22 cellular contexts compared by ENCODE assay signal in genomic region chr2:152600698-152601097, GRCh38.
A peak's percentile ranks its signal among the peaks of the same experiment; 100 is the strongest.
DNase-seq lines count a peak whose midpoint lies in the region; ATAC-seq, FAIRE-seq and TF ChIP-seq lines count a peak whose summit lies in the region.
"Had no signal": no experiment of that assay in that cellular context is flagged by ENCODE, and none has a peak within 500 bp of the region (broad histone marks: within the 10 kb centered on the region; RNA-seq: fewer than 3 reads in every experiment).

No MANE protein-coding gene starts in this region.

- peak overlapping the region; percentile 1 for H3K27ac Mint-ChIP-seq in type B pancreatic cell
- H3K27ac Mint-ChIP-seq in activated T-helper 1 cell treated with anti-CD3 and anti-CD28 coated beads, Interleukin-12 subunit alpha, Interleukin-12 subunit beta, Interleukin-2, Interleukin-4 antibody, amounts not matched to agents 30 ng/mL and 10 ng/mL and 1 ng/mL, durations not matched to agents 14 hours and 24 hours and 36 hours, result no peak overlapping the region
- H3K27ac Mint-ChIP-seq: activated CD8-positive, alpha-beta T cell treated with anti-CD3 and anti-CD28 coated beads for 36 hours; activated naive CD4-positive, alpha-beta T cell treated with anti-CD3 and anti-CD28 coated beads, Interleukin-2, amount 50 U/mL, for 24 hours; activated T-cell treated with anti-CD3 and anti-CD28 coated beads, Interleukin-2, amount 50 U/mL, for 24 hours; stimulated activated memory B cell treated with anti-CD40 and anti-IgM and Interleukin-4, amounts not matched to agents 10 μg/mL and 1 μg/mL and 100 μg/mL, for 72 hours; WTC11 had no signal

- POLR2A ChIA-PET in K562 (lab: Yijun Ruan, JAX), result interaction anchor here (0.7 kb wide), 1 partner anchor 1494 kb away, joined by 3 read pairs; no protein-coding TSS in a partner anchor

- no peak for TF ChIP-seq POLR2A in K562 (conservative IDR thresholded peaks at IDR 0.05)

- H3K9me3 ChIP-seq in K562 (replicated peaks; ENCODE audit: control insufficient read depth, insufficient read depth, low read depth, low read length), result no peaks in the 10 kb centered on the region
- H3K9me3 ChIP-seq: breast epithelium, heart left ventricle, thyroid gland had no signal

- TF ChIP-seq CTCF in K562 (IDR thresholded peaks at IDR 0.05 in 2 of 3, conservative IDR thresholded peaks at IDR 0.05 in 1 of 3; ENCODE audit: insufficient read depth in 2 of 3, low read depth in 1 of 3, low read length in 3 of 3) (no peak), fibroblast of villous mesenchyme (IDR thresholded peaks at IDR 0.05; ENCODE audit: insufficient read depth, low read depth, low read length) (no peak), type B pancreatic cell (conservative IDR thresholded peaks at IDR 0.05) (no peak)

- no peak overlapping the region for H3K9ac ChIP-seq in K562 (ENCODE audit: insufficient read depth in 1 of 2, low read depth in 2 of 2, low read length in 2 of 2)

- 0% methylated on average over 2 of the region's 2 CpGs for WGBS in K562 (ENCODE audit: insufficient coverage, low coverage, missing lambda C conversion rate)

- TF ChIP-seq EP300 in K562 (IDR thresholded peaks at IDR 0.05; ENCODE audit: low read length), result no peak

- no peaks in the 10 kb centered on the region for H3K4me1 ChIP-seq in K562 (replicated peaks in 1 of 2; ENCODE audit: control insufficient read depth in 2 of 2, insufficient read depth in 2 of 2, low read length in 2 of 2)
- H3K4me1 ChIP-seq: breast epithelium, thyroid gland had no signal

- intact Hi-C loops in K562 (cut with micrococcal nuclease), result no loop called here
- intact Hi-C loops in activated T-helper 1 cell treated with anti-CD3 and anti-CD28 coated beads, Interleukin-12 subunit alpha, Interleukin-12 subunit beta, Interleukin-2, Interleukin-4 antibody, amounts not matched to agents 30 ng/mL and 10 ng/mL and 1 ng/mL, durations not matched to agents 14 hours and 24 hours and 36 hours (cut with micrococcal nuclease), result no loop called here

- FAIRE-seq in K562 (lab: Jason Lieb, UNC), result no peak

- DNase-seq in LHCN-M2 (ENCODE audit: low read depth) (peak; percentile 68), K562 (ENCODE audit: extremely low read depth in 1 of 4, low spot score in 3 of 4) (no peak), fibroblast of villous mesenchyme (ENCODE audit: low read depth) (peak; percentile 81), type B pancreatic cell (ENCODE audit: extremely low spot score, unreplicated experiment) (no peak), amygdala (lab: John Stamatoyannopoulos, UW) (no peak)
- DNase-seq in NK-92 treated with Interleukin-12 subunit alpha and Interleukin-12 subunit beta, amount 100 ng/mL, for 24 hours (lab: John Stamatoyannopoulos, UW), result no peak
- DNase-seq in activated T-helper 1 cell treated with anti-CD3 and anti-CD28 coated beads, Interleukin-12 subunit alpha, Interleukin-12 subunit beta, Interleukin-2, Interleukin-4 antibody, amounts not matched to agents 30 ng/mL and 10 ng/mL and 1 ng/mL, durations not matched to agents 14 hours and 24 hours and 36 hours (ENCODE audit: low spot score), result no peak
- DNase-seq: activated CD8-positive, alpha-beta T cell treated with anti-CD3 and anti-CD28 coated beads for 36 hours; activated T-cell treated with anti-CD3 and anti-CD28 coated beads, Interleukin-2, amount 50 U/mL, for 24 hours; COR-L47; heart left ventricle; Karpas-422; NCI-H1105; NCI-H2107; NCI-H524 treated with DMSO at 0.1 percent for 48 hours; T-helper 17 cell; thyroid gland had no signal

- peaks cover 20% of the 10 kb centered on the region for H3K36me3 Mint-ChIP-seq in type B pancreatic cell
- no peaks in the 10 kb centered on the region for H3K36me3 Mint-ChIP-seq in activated T-helper 1 cell treated with anti-CD3 and anti-CD28 coated beads, Interleukin-12 subunit alpha, Interleukin-12 subunit beta, Interleukin-2, Interleukin-4 antibody, amounts not matched to agents 30 ng/mL and 10 ng/mL and 1 ng/mL, durations not matched to agents 14 hours and 24 hours and 36 hours (ENCODE audit: low read depth)
- H3K36me3 Mint-ChIP-seq: activated naive CD4-positive, alpha-beta T cell treated with anti-CD3 and anti-CD28 coated beads, Interleukin-2, amount 50 U/mL, for 24 hours; stimulated activated memory B cell treated with anti-CD40 and anti-IgM and Interleukin-4, amounts not matched to agents 10 μg/mL and 1 μg/mL and 100 μg/mL, for 72 hours; WTC11 had no signal

- peaks cover 28% of the 10 kb centered on the region for H3K4me1 Mint-ChIP-seq in type B pancreatic cell (ENCODE audit: unreplicated experiment)
- H3K4me1 Mint-ChIP-seq in activated T-helper 1 cell treated with anti-CD3 and anti-CD28 coated beads, Interleukin-12 subunit alpha, Interleukin-12 subunit beta, Interleukin-2, Interleukin-4 antibody, amounts not matched to agents 30 ng/mL and 10 ng/mL and 1 ng/mL, durations not matched to agents 14 hours and 24 hours and 36 hours (ENCODE audit: low read depth), result no peaks in the 10 kb centered on the region
- H3K4me1 Mint-ChIP-seq: activated naive CD4-positive, alpha-beta T cell treated with anti-CD3 and anti-CD28 coated beads, Interleukin-2, amount 50 U/mL, for 24 hours had no signal

- no peak overlapping the region for H3K27ac ChIP-seq in K562 (ENCODE audit: extremely low read depth, low read depth, low read length)
- H3K27ac ChIP-seq: breast epithelium, heart left ventricle, thyroid gland had no signal

- CTCF ChIA-PET in K562 (lab: Yijun Ruan, JAX; ENCODE audit: low intra/inter-chr PET ratio), result no interaction called here

- no peak for TF ChIP-seq RAD21 in K562 (CRISPR knock-in tag; conservative IDR thresholded peaks at IDR 0.05 in 1 of 2, IDR thresholded peaks at IDR 0.05 in 1 of 2)

- in situ Hi-C loops in K562 (cut with MboI), result no loop called here

- H3K79me2 ChIP-seq in K562 (ENCODE audit: control insufficient read depth, insufficient read depth, low read length), result no peaks in the 10 kb centered on the region

- H3K36me3 ChIP-seq in K562 (ENCODE audit: control insufficient read depth, insufficient read depth, low read length), result no peaks in the 10 kb centered on the region
- H3K36me3 ChIP-seq: breast epithelium, heart left ventricle, thyroid gland had no signal

- no peaks in the 10 kb centered on the region for H3K27me3 Mint-ChIP-seq in type B pancreatic cell
- no peaks in the 10 kb centered on the region for H3K27me3 Mint-ChIP-seq in activated T-helper 1 cell treated with anti-CD3 and anti-CD28 coated beads, Interleukin-12 subunit alpha, Interleukin-12 subunit beta, Interleukin-2, Interleukin-4 antibody, amounts not matched to agents 30 ng/mL and 10 ng/mL and 1 ng/mL, durations not matched to agents 14 hours and 24 hours and 36 hours (ENCODE audit: insufficient read depth)
- H3K27me3 Mint-ChIP-seq: activated CD8-positive, alpha-beta T cell treated with anti-CD3 and anti-CD28 coated beads for 36 hours; activated T-cell treated with anti-CD3 and anti-CD28 coated beads, Interleukin-2, amount 50 U/mL, for 24 hours; stimulated activated memory B cell treated with anti-CD40 and anti-IgM and Interleukin-4, amounts not matched to agents 10 μg/mL and 1 μg/mL and 100 μg/mL, for 72 hours had no signal

- 0 out of 3 replicates have a peak, but pooled peaks have one; percentile 29 for ATAC-seq in K562
- ATAC-seq: activated CD8-positive, alpha-beta T cell treated with anti-CD3 and anti-CD28 coated beads for 36 hours; sciatic nerve; T-helper 17 cell had no signal

- H3K4me2 ChIP-seq in K562 (ENCODE audit: insufficient read depth, low read length), result no peak overlapping the region

- H3K4me3 Mint-ChIP-seq in type B pancreatic cell, result no peak overlapping the region
- no peak overlapping the region for H3K4me3 Mint-ChIP-seq in activated T-helper 1 cell treated with anti-CD3 and anti-CD28 coated beads, Interleukin-12 subunit alpha, Interleukin-12 subunit beta, Interleukin-2, Interleukin-4 antibody, amounts not matched to agents 30 ng/mL and 10 ng/mL and 1 ng/mL, durations not matched to agents 14 hours and 24 hours and 36 hours
- H3K4me3 Mint-ChIP-seq: activated CD8-positive, alpha-beta T cell treated with anti-CD3 and anti-CD28 coated beads for 36 hours; activated naive CD4-positive, alpha-beta T cell treated with anti-CD3 and anti-CD28 coated beads, Interleukin-2, amount 50 U/mL, for 24 hours; activated T-cell treated with anti-CD3 and anti-CD28 coated beads, Interleukin-2, amount 50 U/mL, for 24 hours; stimulated activated memory B cell treated with anti-CD40 and anti-IgM and Interleukin-4, amounts not matched to agents 10 μg/mL and 1 μg/mL and 100 μg/mL, for 72 hours; T-helper 17 cell; WTC11 had no signal

- H3K9me3 Mint-ChIP-seq in type B pancreatic cell, result peaks cover 10% of the 10 kb centered on the region
- H3K9me3 Mint-ChIP-seq in activated T-helper 1 cell treated with anti-CD3 and anti-CD28 coated beads, Interleukin-12 subunit alpha, Interleukin-12 subunit beta, Interleukin-2, Interleukin-4 antibody, amounts not matched to agents 30 ng/mL and 10 ng/mL and 1 ng/mL, durations not matched to agents 14 hours and 24 hours and 36 hours, result no peaks in the 10 kb centered on the region
- H3K9me3 Mint-ChIP-seq: activated CD8-positive, alpha-beta T cell treated with anti-CD3 and anti-CD28 coated beads for 36 hours; activated naive CD4-positive, alpha-beta T cell treated with anti-CD3 and anti-CD28 coated beads, Interleukin-2, amount 50 U/mL, for 24 hours; activated T-cell treated with anti-CD3 and anti-CD28 coated beads, Interleukin-2, amount 50 U/mL, for 24 hours; stimulated activated memory B cell treated with anti-CD40 and anti-IgM and Interleukin-4, amounts not matched to agents 10 μg/mL and 1 μg/mL and 100 μg/mL, for 72 hours; WTC11 had no signal

- H3K9me1 ChIP-seq in K562 (ENCODE audit: control insufficient read depth, insufficient read depth, low read length), result no peaks in the 10 kb centered on the region

- no peaks in the 10 kb centered on the region for H4K20me1 ChIP-seq in K562 (replicated peaks; ENCODE audit: control insufficient read depth, insufficient read depth, low read length)

- no peak overlapping the region for H2AFZ ChIP-seq in K562 (ENCODE audit: low read depth, low read length)

- no TSS peak for BruUV-seq in K562 (replicated peaks; lab: Mats Ljungman, UMichigan)

- peaks cover 15 to 23% of the 10 kb centered on the region in 2 experiments; a peak in 3 of 5 replicates for H3K27me3 ChIP-seq in K562 (ENCODE audit: control insufficient read depth in 2 of 2, insufficient read depth in 2 of 2, low read length in 2 of 2)
- H3K27me3 ChIP-seq: breast epithelium, heart left ventricle, thyroid gland had no signal

- H3K4me3 ChIP-seq in K562 (no peak overlapping the region), fibroblast of villous mesenchyme (ENCODE audit: low read depth, low read length) (no peak overlapping the region)
- H3K4me3 ChIP-seq: breast epithelium, heart left ventricle, thyroid gland had no signal

TF ChIP-seq in K562, 482 proteins besides CTCF, POLR2A, EP300 and RAD21 (continues in another document):
- no peak for TF ChIP-seq TFAP4 (CRISPR knock-in tag; IDR thresholded peaks at IDR 0.05; ENCODE audit: borderline replicate concordance)

Comparison
In these comparisons a context has a peak if more than half of its experiments do, and no peak if none do; other contexts are left out.
1. DNase-seq: peak in LHCN-M2 (single experiment) and fibroblast of villous mesenchyme (single experiment); none in K562 (0 of 4), type B pancreatic cell (single experiment), NK-92 treated with Interleukin-12 subunit alpha and Interleukin-12 subunit beta, amount 100 ng/mL, for 24 hours (single experiment), activated T-helper 1 cell treated with anti-CD3 and anti-CD28 coated beads, Interleukin-12 subunit alpha, Interleukin-12 subunit beta, Interleukin-2, Interleukin-4 antibody, amounts not matched to agents 30 ng/mL and 10 ng/mL and 1 ng/mL, durations not matched to agents 14 hours and 24 hours and 36 hours (single experiment) and amygdala (0 of 56).